Comparison of ENCODE assay signal across 8 cellular contexts in the genomic region with DNA sequence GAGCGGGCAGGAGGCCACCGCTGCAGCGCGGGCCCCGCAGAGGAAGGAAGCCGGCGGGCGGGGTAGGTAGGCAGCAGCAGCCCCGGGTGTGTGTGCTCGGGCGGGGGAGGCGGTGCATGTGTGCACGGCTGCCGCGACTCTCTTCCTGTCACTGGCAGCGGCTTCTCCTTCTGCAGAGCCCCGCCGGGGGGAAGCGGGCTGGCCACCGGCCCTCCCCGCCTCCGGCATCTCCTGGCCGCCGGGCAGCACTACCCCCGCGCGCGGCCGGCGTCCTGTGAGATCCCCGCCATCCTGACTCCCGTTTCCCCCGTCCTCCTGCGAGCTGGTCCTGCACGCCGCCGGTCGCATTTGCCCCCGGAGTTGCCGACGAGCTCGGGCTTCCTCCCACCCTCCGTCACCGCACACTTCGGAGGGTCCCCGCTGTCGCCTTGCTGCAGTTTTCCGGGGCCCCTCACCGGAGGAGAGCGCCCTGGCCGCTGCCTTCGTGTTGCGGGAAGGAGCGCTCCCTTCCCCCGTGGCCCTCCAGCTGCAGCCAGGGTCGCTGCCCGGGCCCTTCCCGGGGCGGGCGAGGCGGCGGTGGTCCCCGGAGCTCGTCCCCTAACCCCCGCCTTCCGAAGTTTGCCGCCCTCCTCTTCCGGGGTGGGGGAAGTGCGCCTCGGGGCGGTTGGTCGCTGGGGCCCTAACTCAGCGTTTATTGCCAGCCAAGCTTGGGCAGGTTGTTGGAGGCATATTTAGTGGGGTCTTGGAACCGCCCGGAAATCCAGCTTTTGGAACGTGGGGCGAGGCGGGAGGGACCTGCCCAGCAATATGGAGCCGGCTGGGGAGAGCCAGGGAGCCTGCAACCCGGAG. TPM values are rescaled to one million over a fixed set of nuclear protein-coding genes. Genes with fewer than 3 reads are reported as not detected.
DNase-seq lines count a peak whose midpoint lies in the region; ATAC-seq and TF ChIP-seq lines count a peak whose summit lies in the region.

No MANE protein-coding gene starts in this region.

- intact Hi-C loops in stomach (cut with DNase I; ENCODE audit: low total_unique reads) = no loop called here

- 1% methylated on average over 65 to 80 of the region's 80 CpGs for WGBS in esophagus, 2 donors
- WGBS in stomach, 5 donors = 0 to 1% (median 0%) methylated on average over 34 to 80 of the region's 80 CpGs

- H3K27ac Mint-ChIP-seq in nephron = peak overlapping the region; percentile 90 to 94 (median 93)

- H3K9me3 ChIP-seq in esophagus (ENCODE audit: control insufficient read depth in 2 of 2, insufficient read depth in 1 of 2, low read depth in 1 of 2, low read length in 1 of 2) (peaks cover 0 to 2% of the 10 kb centered on the region in 2 donors), stomach (peaks cover 0 to 3% (median under 1%) of the 10 kb centered on the region in 4 donors)

- H3K4me3 ChIP-seq in BJ (ENCODE audit: low read depth, low read length) (peak overlapping the region; percentile 80), esophagus (ENCODE audit: low read depth in 1 of 2, low read length in 2 of 2) (peak overlapping the region; percentile 84 to 98), stomach (peak overlapping the region; percentile 56 to 98 (median 84))

- CTCF ChIA-PET in BJ (lab: Yijun Ruan, JAX) = interaction anchor here (1.3 to 3.2 kb wide), 4 partner anchors 8 to 969 kb away, joined by 4 to 13 read pairs (median 6); no protein-coding TSS in a partner anchor

- no peaks in the 10 kb centered on the region for H3K4me1 ChIP-seq in esophagus (ENCODE audit: control insufficient read depth in 2 of 2, insufficient read depth in 2 of 2, low read length in 1 of 2)
- H3K4me1 ChIP-seq in stomach = peaks cover 7 to 46% (median 26%) of the 10 kb centered on the region in 4 donors

- peak; percentile 53 for ATAC-seq in HG03432 (IDR thresholded peaks at IDR 0.05; ENCODE audit: unreplicated experiment)

- H3K27me3 ChIP-seq in BJ (ENCODE audit: control insufficient read depth, insufficient read depth, low read length) = no peaks in the 10 kb centered on the region
- H3K27me3 ChIP-seq in esophagus (ENCODE audit: control insufficient read depth in 1 of 2, insufficient read depth in 2 of 2, low read length in 2 of 2) = no peaks in the 10 kb centered on the region
- H3K27me3 ChIP-seq in stomach = no peaks in the 10 kb centered on the region

- POLR2A ChIA-PET in BJ (lab: Charles Lee) = interaction anchor here (0.6 kb wide), 1 partner anchor 145 kb away, joined by 4 read pairs; no protein-coding TSS in a partner anchor

- H3K36me3 ChIP-seq in BJ (ENCODE audit: control insufficient read depth, insufficient read depth, low read length) (no peaks in the 10 kb centered on the region), esophagus (ENCODE audit: control insufficient read depth in 2 of 2, insufficient read depth in 2 of 2, low read length in 1 of 2) (peaks cover 0 to 4% of the 10 kb centered on the region in 2 donors), stomach (peaks cover 0 to 12% (median 4%) of the 10 kb centered on the region in 4 donors)

- TF ChIP-seq CTCF in BJ (IDR thresholded peaks at IDR 0.05; ENCODE audit: insufficient read depth, low read depth, low read length) (no peak), nephron (IDR thresholded peaks at IDR 0.05; ENCODE audit: unreplicated experiment in 3 of 3) (no peak), stomach (IDR thresholded peaks at IDR 0.05) (no peak)

- peak overlapping the region; percentile 89 to 95 (median 94) for H3K4me3 Mint-ChIP-seq in nephron

- H3K27me3 Mint-ChIP-seq in nephron (ENCODE audit: low read depth) = no peaks in the 10 kb centered on the region

- H3K9me3 Mint-ChIP-seq in nephron = peaks cover 11% of the 10 kb centered on the region

- TF ChIP-seq POLR2A in stomach (IDR thresholded peaks at IDR 0.05) = no peak

- no peak for TF ChIP-seq EP300 in stomach (IDR thresholded peaks at IDR 0.05)

- DNase-seq in BJ (ENCODE audit: low read depth) = no peak
- DNase-seq in GM19238 (ENCODE audit: insufficient read length, low spot score) = peak; percentile 63
- peak; percentile 86 for DNase-seq in NOMO-1 treated with dmso at 0.1 percent for 144 hours (lab: John Stamatoyannopoulos, UW; ENCODE audit: unreplicated experiment)
- DNase-seq in activated CD8-positive, alpha-beta memory T cell treated with anti-CD3 and anti-CD28 coated beads, Interleukin-2, amount 50 U/mL, for 48 hours = peak; percentile 80
- DNase-seq in stomach = peak; percentile 48

- H3K4me1 Mint-ChIP-seq in nephron = peaks cover 43% of the 10 kb centered on the region

- H3K27ac ChIP-seq in esophagus (ENCODE audit: low read depth in 2 of 2, low read length in 1 of 2) (peak overlapping the region; percentile 97 to 99), stomach (peak overlapping the region; percentile 93 to 99 (median 98))

- peaks cover 12% of the 10 kb centered on the region for H3K36me3 Mint-ChIP-seq in nephron (ENCODE audit: low read depth)

RNA-seq across cellular contexts. Expression of gene PIK3R1, which starts 0.6 kb away (rescaled TPM):
- polyA plus RNA-seq in BJ (2011; rRNA removed) (11.8 and 15.1 TPM in 2 replicates), esophagus (1 to 10 TPM; 5.0 to 8.2 TPM), stomach (10 to 100 TPM in 2 of 3 donors, 1 to 10 TPM in 1; 9.2 to 10.5 (median 10.1) TPM)
- 25.4 and 29.3 TPM in 2 replicates for polyA minus RNA-seq in BJ (2011; rRNA and poly(A)+ RNA removed)
- 100 to 1,000 TPM in 3 of 5 donors, 10 to 100 TPM in 2; 45.2 to 280 (median 115) TPM for total RNA-seq in stomach
